ENCODE assay signal across 15 cellular contexts in the genomic region with DNA sequence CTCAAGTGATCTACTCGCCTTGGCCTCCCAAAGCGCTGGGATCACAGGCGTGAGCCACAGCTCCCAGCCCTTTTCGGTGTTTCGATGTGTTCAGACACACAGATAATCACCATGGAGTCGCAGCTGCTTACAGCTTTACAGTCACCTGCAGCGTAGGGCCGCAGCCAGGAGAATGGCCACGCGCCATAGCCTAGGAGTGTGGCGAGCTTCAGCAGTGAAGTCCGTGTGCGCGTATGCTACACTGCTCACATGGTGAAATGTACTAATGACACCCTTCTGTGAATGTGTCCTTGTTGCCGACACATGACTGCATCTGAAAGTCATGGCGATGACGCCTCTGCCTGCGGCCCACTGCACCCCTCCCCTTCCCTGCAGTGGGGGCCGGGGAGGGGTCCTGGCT.
"Had no signal": no experiment of that assay in that cellular context is flagged by ENCODE, and none has a peak within 500 bp of the region (broad histone marks: within the 10 kb centered on the region; RNA-seq: fewer than 3 reads in every experiment).

No MANE protein-coding gene starts in this region.

- H3K27me3 Mint-ChIP-seq: activated CD8-positive, alpha-beta memory T cell treated with anti-CD3 and anti-CD28 coated beads, Interleukin-2, amount 10 ng/mL, durations not matched to agents 7 days and 5 days; activated T-cell treated with anti-CD3 and anti-CD28 coated beads, Interleukin-2, amount 50 U/mL, for 24 hours; brain had no signal

- H3K9me3 Mint-ChIP-seq: activated naive CD4-positive, alpha-beta T cell treated with anti-CD3 and anti-CD28 coated beads, Interleukin-2, amount 50 U/mL, for 72 hours; activated T-cell treated with anti-CD3 and anti-CD28 coated beads, Interleukin-2, amount 50 U/mL, for 24 hours; brain; neural crest cell had no signal

- H3K4me3 Mint-ChIP-seq: activated CD8-positive, alpha-beta memory T cell treated with anti-CD3 and anti-CD28 coated beads, Interleukin-2, amount 10 ng/mL, durations not matched to agents 7 days and 5 days; activated T-cell treated with anti-CD3 and anti-CD28 coated beads, Interleukin-2, amount 50 U/mL, for 24 hours; brain; neural crest cell had no signal

- H3K27ac Mint-ChIP-seq: activated CD8-positive, alpha-beta memory T cell treated with anti-CD3 and anti-CD28 coated beads, Interleukin-2, amount 10 ng/mL, durations not matched to agents 7 days and 5 days; activated naive CD4-positive, alpha-beta T cell treated with anti-CD3 and anti-CD28 coated beads, Interleukin-2, amount 50 U/mL, for 72 hours; activated T-cell treated with anti-CD3 and anti-CD28 coated beads, Interleukin-2, amount 50 U/mL, for 24 hours had no signal

- DNase-seq: activated CD4-positive, alpha-beta T cell treated with anti-CD3 and anti-CD28 coated beads, Interleukin-2, amount 50 U/mL, for 48 hours; activated CD4-positive, CD25-positive, alpha-beta regulatory T cell treated with anti-CD3 and anti-CD28 coated beads, Interleukin-2, amount 50 U/mL, for 72 hours; activated CD8-positive, alpha-beta memory T cell treated with anti-CD3 and anti-CD28 coated beads, Interleukin-2, amount 10 ng/mL, durations not matched to agents 7 days and 5 days; activated effector memory CD4-positive, alpha-beta T cell treated with Interleukin-2 at 50 U/mL for 16 hours; activated T-cell treated with anti-CD3 and anti-CD28 coated beads, Interleukin-2, amount 50 U/mL, for 24 hours; amniotic stem cell; dorsolateral prefrontal cortex; ovary; T-helper 9 cell had no signal

- H3K27me3 ChIP-seq: dorsolateral prefrontal cortex, ovary, tibial nerve had no signal

- H3K4me1 Mint-ChIP-seq: activated CD8-positive, alpha-beta memory T cell treated with anti-CD3 and anti-CD28 coated beads, Interleukin-2, amount 10 ng/mL, durations not matched to agents 7 days and 5 days; brain; neural crest cell had no signal

- H3K4me3 ChIP-seq: dorsolateral prefrontal cortex, ovary, skin epidermis, tibial nerve had no signal

- ATAC-seq: activated CD8-positive, alpha-beta memory T cell treated with anti-CD3 and anti-CD28 coated beads, Interleukin-2, amount 10 ng/mL, durations not matched to agents 7 days and 5 days; activated naive CD4-positive, alpha-beta T cell treated with anti-CD3 and anti-CD28 coated beads, Interleukin-2, amount 50 U/mL, for 72 hours; esophagus mucosa had no signal

- H3K27ac ChIP-seq: ovary, skin epidermis, tibial nerve had no signal

- H3K36me3 ChIP-seq: ovary had no signal

- H3K9me3 ChIP-seq: ovary, tibial nerve had no signal
